In genomic region chr14:60092516-60092915, GRCh38 we compare ENCODE assay signal across 8 cellular contexts. TPM values are rescaled to one million over a fixed set of nuclear protein-coding genes. Genes with fewer than 3 reads are reported as not detected.
DNase-seq lines count a peak whose midpoint lies in the region; ATAC-seq and TF ChIP-seq lines count a peak whose summit lies in the region.

No MANE protein-coding gene starts in this region.

- H3K27me3 ChIP-seq in MM.1S (replicated peaks; ENCODE audit: insufficient read depth, low read length), result no peaks in the 10 kb centered on the region

- peak overlapping the region; percentile 65 for H2AFZ ChIP-seq in MM.1S (ENCODE audit: low read length)

- H3K27ac Mint-ChIP-seq in natural killer cell, result peak overlapping the region; percentile 94 to 96

- H3K9me3 Mint-ChIP-seq in natural killer cell, result no peaks in the 10 kb centered on the region

- no peak for TF ChIP-seq CTCF in MM.1S (IDR thresholded peaks at IDR 0.05; ENCODE audit: low read length)
- no peak for TF ChIP-seq CTCF in natural killer cell (IDR thresholded peaks at IDR 0.05)

- H3K4me3 Mint-ChIP-seq in natural killer cell, result peak overlapping the region; percentile 92

- peaks cover 42% of the 10 kb centered on the region for H3K79me2 ChIP-seq in MM.1S (ENCODE audit: low read length)

- peak overlapping the region; percentile 79 for H3K4me2 ChIP-seq in MM.1S (ENCODE audit: low read depth, low read length)

- peaks cover 46 to 53% of the 10 kb centered on the region in 2 donors for H3K4me1 Mint-ChIP-seq in natural killer cell

- intact Hi-C loops in natural killer cell (cut with micrococcal nuclease), result loop anchor here (1.0 to 5.0 kb wide), 5 partner anchors 62 to 610 kb away; partner anchors contain the start of genes DHRS7, JKAMP, L3HYPDH and PPM1A

- no peaks in the 10 kb centered on the region for H3K36me3 Mint-ChIP-seq in natural killer cell

- peak; percentile 26 for DNase-seq in NCI-H1105 (lab: John Stamatoyannopoulos, UW)
- DNase-seq in NCI-H1105 treated with DMSO at 0.1 percent for 48 hours (lab: John Stamatoyannopoulos, UW), result no peak
- DNase-seq in MM.1S, result peak; percentile 9
- DNase-seq in activated CD4-positive, alpha-beta T cell treated with anti-CD3 and anti-CD28 coated beads, Interleukin-2, amount 50 U/mL, for 4 hours, result peak; percentile 2 to 3
- peak; percentile 67 for DNase-seq in fibroblast of peridontal ligament (ENCODE audit: extremely low read depth)
- no peak for DNase-seq in natural killer cell
- no peak for DNase-seq in NCI-H187 treated with DMSO at 0.1 percent for 48 hours (lab: John Stamatoyannopoulos, UW)
- no peak for DNase-seq in mesenteric fat pad (ENCODE audit: low spot score)

- H3K4me3 ChIP-seq in MM.1S (ENCODE audit: low read length), result peak overlapping the region; percentile 81

- peak overlapping the region; percentile 86 for H3K9ac ChIP-seq in MM.1S (ENCODE audit: low read length)

- no peaks in the 10 kb centered on the region for H3K9me2 ChIP-seq in MM.1S (replicated peaks; ENCODE audit: insufficient read depth, low read length)

- peaks cover 7% of the 10 kb centered on the region for H3K4me1 ChIP-seq in MM.1S (ENCODE audit: low read length)

- H4K20me1 ChIP-seq in MM.1S (ENCODE audit: insufficient read depth, low read length), result no peaks in the 10 kb centered on the region

- peak overlapping the region; percentile 99 for H3K27ac ChIP-seq in MM.1S (ENCODE audit: low read length)

- H3K9me3 ChIP-seq in MM.1S (replicated peaks; ENCODE audit: insufficient read depth, low read length), result no peaks in the 10 kb centered on the region

- H3F3A ChIP-seq in MM.1S (ENCODE audit: insufficient read depth, low read length), result peaks cover 9% of the 10 kb centered on the region; the same call in 1 of the 2 replicates

- no peaks in the 10 kb centered on the region for H3K36me3 ChIP-seq in MM.1S (replicated peaks; ENCODE audit: insufficient read depth, low read length)

- H3K27me3 Mint-ChIP-seq in natural killer cell (ENCODE audit: low read depth in 2 of 2), result peaks cover 0 to 9% of the 10 kb centered on the region in 2 donors

- no peak for ATAC-seq in natural killer cell

RNA-seq across cellular contexts. Expression of gene PCNX4, which starts 0.8 kb away (rescaled TPM):
- 10 to 100 TPM; 51.7 to 78.3 (median 58.3) TPM for total RNA-seq in natural killer cell
- 36.2 TPM for total RNA-seq in mesenteric fat pad

Comparison
In these comparisons a context has a peak if more than half of its experiments do, and no peak if none do; other contexts are left out.
1. DNase-seq: peak in NCI-H1105 (single experiment), MM.1S (single experiment), activated CD4-positive, alpha-beta T cell treated with anti-CD3 and anti-CD28 coated beads, Interleukin-2, amount 50 U/mL, for 4 hours (2 of 2) and fibroblast of peridontal ligament (single experiment); none in NCI-H1105 treated with DMSO at 0.1 percent for 48 hours (single experiment), natural killer cell (single experiment), NCI-H187 treated with DMSO at 0.1 percent for 48 hours (single experiment) and mesenteric fat pad (single experiment).